ENCODE assay signal across 1 cellular context in genomic region chr19:15432629-15433518, GRCh38.
TF ChIP-seq lines count a peak whose summit lies in the region.

No MANE protein-coding gene starts in this region.

TF ChIP-seq in K562, 482 proteins besides CTCF, POLR2A, EP300 and RAD21 (continued from another document and continues in another):
- TF ChIP-seq CLOCK (CRISPR knock-in tag; IDR thresholded peaks at IDR 0.05; ENCODE audit: borderline replicate concordance) (no peak), PBX2 (CRISPR knock-in tag; IDR thresholded peaks at IDR 0.05; ENCODE audit: low read depth) (no peak), PBX2 (tag; conservative IDR thresholded peaks at IDR 0.05; ENCODE audit: low read depth) (no peak), CHCHD3 (CRISPR knock-in tag; IDR thresholded peaks at IDR 0.05) (no peak), CHD4 (IDR thresholded peaks at IDR 0.05; ENCODE audit: insufficient read depth, insufficient replicate concordance, low read depth, low read length, poor library complexity, severe bottlenecking) (no peak), ZBTB11 (CRISPR knock-in tag; IDR thresholded peaks at IDR 0.05) (0 out of 6 replicates have a peak, but pooled peaks of 1 of the 3 experiments have one; percentile 39), NEUROD1 (IDR thresholded peaks at IDR 0.05; ENCODE audit: borderline replicate concordance, low read depth, low read length, partially characterized antibody) (peak; percentile 61), ZNF77 (CRISPR knock-in tag; IDR thresholded peaks at IDR 0.05) (no peak), U2AF1 (optimal IDR thresholded peaks at IDR 0.05; ENCODE audit: low read depth, low read length) (peak; percentile 29), MXI1 (IDR thresholded peaks at IDR 0.05; ENCODE audit: low read depth, low read length) (peak; percentile 39; the same call in 1 of the 2 replicates), NRF1 (conservative IDR thresholded peaks at IDR 0.05 in 1 of 2, IDR thresholded peaks at IDR 0.05 in 1 of 2) (peak in 1 of 2 experiments; percentile 23; a peak in 2 of 4 replicates), KLF13 (tag; IDR thresholded peaks at IDR 0.05; ENCODE audit: borderline replicate concordance, low read depth) (peak; percentile 71; the same call in 1 of the 2 replicates), ARID1B (IDR thresholded peaks at IDR 0.05) (no peak), POLR2B (IDR thresholded peaks at IDR 0.05; ENCODE audit: low read depth, partially characterized antibody) (no peak), ZNF639 (CRISPR knock-in tag; conservative IDR thresholded peaks at IDR 0.05 in 1 of 2, IDR thresholded peaks at IDR 0.05 in 1 of 2) (peak in 1 of 2 experiments; percentile 91; a peak in 2 of 4 replicates), GATAD2A (IDR thresholded peaks at IDR 0.05) (no peak), GTF3C2 (IDR thresholded peaks at IDR 0.05; ENCODE audit: borderline replicate concordance, extremely low read depth, insufficient read length) (no peak), ZNF24 (IDR thresholded peaks at IDR 0.05) (no peak), ZSCAN32 (CRISPR knock-in tag; IDR thresholded peaks at IDR 0.05) (no peak), KDM4B (IDR thresholded peaks at IDR 0.05; ENCODE audit: borderline replicate concordance in 2 of 2, low read depth in 1 of 2) (no peak), NBN (IDR thresholded peaks at IDR 0.05; ENCODE audit: low read depth) (no peak), BCOR (IDR thresholded peaks at IDR 0.05) (no peak), TAL1 (IDR thresholded peaks at IDR 0.05) (no peak), CAMTA2 (CRISPR knock-in tag; conservative IDR thresholded peaks at IDR 0.05) (no peak), CEBPZ (IDR thresholded peaks at IDR 0.05; ENCODE audit: borderline replicate concordance, low read depth, low read length) (0 out of 2 replicates have a peak, but pooled peaks have one; percentile 42), ZNF717 (CRISPR knock-in tag; IDR thresholded peaks at IDR 0.05) (no peak), ZNF707 (CRISPR knock-in tag; conservative IDR thresholded peaks at IDR 0.05) (no peak), PRDM10 (IDR thresholded peaks at IDR 0.05; ENCODE audit: partially characterized antibody) (no peak), HNRNPUL1 (IDR thresholded peaks at IDR 0.05; ENCODE audit: low read length) (no peak), ARID3A (IDR thresholded peaks at IDR 0.05; ENCODE audit: borderline replicate concordance, low read depth, low read length) (no peak), ZNF12 (CRISPR knock-in tag; IDR thresholded peaks at IDR 0.05) (no peak), MCM2 (IDR thresholded peaks at IDR 0.05; ENCODE audit: low read depth) (no peak), SMAD2 (IDR thresholded peaks at IDR 0.05; ENCODE audit: low read depth, low read length) (no peak), SNAPC5 (CRISPR knock-in tag; IDR thresholded peaks at IDR 0.05) (no peak), KDM2B (CRISPR knock-in tag; IDR thresholded peaks at IDR 0.05) (no peak)
